8 cellular contexts compared by ENCODE assay signal in the genomic region with DNA sequence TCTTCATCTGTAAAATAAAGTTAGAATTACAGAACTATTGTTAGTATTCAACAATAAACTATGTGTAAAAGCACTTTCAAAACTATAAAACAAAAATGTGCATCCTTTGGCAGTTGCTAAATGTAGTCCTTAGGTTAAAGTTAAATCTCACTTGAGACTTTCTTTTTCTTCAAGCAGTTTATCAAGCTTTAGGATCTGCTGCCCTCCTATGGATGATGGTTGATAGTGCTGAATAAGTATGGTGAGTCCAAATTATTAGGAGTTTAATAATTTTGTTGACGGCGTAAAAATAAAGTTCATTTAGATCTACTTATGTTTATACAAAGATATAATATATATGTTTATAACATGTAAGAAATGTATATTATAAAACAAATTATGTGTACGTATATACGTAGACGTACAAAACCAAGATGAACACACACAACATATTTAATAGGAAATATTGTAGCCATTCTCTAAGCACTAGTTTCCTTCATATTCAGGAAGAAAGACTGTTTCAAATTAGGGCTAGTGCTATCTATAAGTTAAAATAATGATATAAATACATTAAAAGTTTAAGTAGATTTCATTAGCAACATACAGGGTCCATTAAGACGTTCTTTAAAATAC. TPM values are rescaled to one million over a fixed set of nuclear protein-coding genes. Genes with fewer than 3 reads are reported as not detected.
A peak's percentile ranks its signal among the peaks of the same experiment; 100 is the strongest.
DNase-seq lines count a peak whose midpoint lies in the region; ATAC-seq, FAIRE-seq and TF ChIP-seq lines count a peak whose summit lies in the region.

No MANE protein-coding gene starts in this region.

- H3K9me3 ChIP-seq in neural progenitor cell (ENCODE audit: low read depth): no peaks in the 10 kb centered on the region
- no peaks in the 10 kb centered on the region for H3K9me3 ChIP-seq in Peyer's patch

- FAIRE-seq in bronchial epithelial cell (lab: Jason Lieb, UNC): no peak

- H3K9ac ChIP-seq in neural progenitor cell: no peak overlapping the region

- no peaks in the 10 kb centered on the region for H3K4me1 Mint-ChIP-seq in neural progenitor cell

- H3K9me3 Mint-ChIP-seq in neural progenitor cell: peaks cover 10% of the 10 kb centered on the region

- H3K4me3 Mint-ChIP-seq in neural progenitor cell: no peak overlapping the region

- DNase-seq in GM12864 (ENCODE audit: low read depth) (peak; percentile 8), MV-4-11 (lab: John Stamatoyannopoulos, UW) (peak; percentile 13), bronchial epithelial cell (ENCODE audit: low read depth) (peak; percentile 59), neural progenitor cell (ENCODE audit: low spot score) (peak; percentile 65), Peyer's patch (no peak), UCSD-AML1 (lab: John Stamatoyannopoulos, UW; ENCODE audit: unreplicated experiment) (no peak)
- no peak for DNase-seq in stimulated activated naive CD4-positive, alpha-beta T cell (lab: John Stamatoyannopoulos, UW)

- no peak overlapping the region for H3K27ac Mint-ChIP-seq in neural progenitor cell

- H3K4me1 ChIP-seq in neural progenitor cell (no peaks in the 10 kb centered on the region), Peyer's patch (no peaks in the 10 kb centered on the region)

- no peaks in the 10 kb centered on the region for H3K36me3 Mint-ChIP-seq in neural progenitor cell

- H3K27me3 ChIP-seq in bronchial epithelial cell (ENCODE audit: control insufficient read depth, insufficient read depth, low read length) (no peaks in the 10 kb centered on the region), neural progenitor cell (no peaks in the 10 kb centered on the region), Peyer's patch (no peaks in the 10 kb centered on the region)

- H3K79me2 ChIP-seq in neural progenitor cell (ENCODE audit: low read depth): no peaks in the 10 kb centered on the region

- H3K27me3 Mint-ChIP-seq in neural progenitor cell (ENCODE audit: insufficient read depth, low read depth): no peaks in the 10 kb centered on the region

- no peak overlapping the region for H2AFZ ChIP-seq in neural progenitor cell (replicated peaks)

- H3K4me3 ChIP-seq in GM12864 (ENCODE audit: low read depth, low read length) (no peak overlapping the region), bronchial epithelial cell (ENCODE audit: low read depth, low read length) (no peak overlapping the region), neural progenitor cell (no peak overlapping the region), Peyer's patch (no peak overlapping the region)

- no peaks in the 10 kb centered on the region for H3F3A ChIP-seq in neural progenitor cell (ENCODE audit: low read depth)

- H4K20me1 ChIP-seq in neural progenitor cell (ENCODE audit: low read depth): no peaks in the 10 kb centered on the region

- TF ChIP-seq CTCF in GM12864 (IDR thresholded peaks at IDR 0.05; ENCODE audit: low read depth, low read length, missing control alignments) (peak; percentile 25), bronchial epithelial cell (IDR thresholded peaks at IDR 0.05; ENCODE audit: insufficient read depth, low read length, severe bottlenecking) (peak; percentile 36), neural progenitor cell (IDR thresholded peaks at IDR 0.05) (peak; percentile 81), Peyer's patch (IDR thresholded peaks at IDR 0.05) (peak in 3 of 6 experiments; percentile 47 to 51 (median 49))

- H3K36me3 ChIP-seq in bronchial epithelial cell (ENCODE audit: control insufficient read depth, insufficient read depth, low read length) (no peaks in the 10 kb centered on the region), neural progenitor cell (no peaks in the 10 kb centered on the region), Peyer's patch (no peaks in the 10 kb centered on the region)

- no peak overlapping the region for H3K27ac ChIP-seq in neural progenitor cell
- no peak overlapping the region for H3K27ac ChIP-seq in Peyer's patch

- no peak for TF ChIP-seq POLR2A in Peyer's patch (IDR thresholded peaks at IDR 0.05)

- ATAC-seq in GM21737 (IDR thresholded peaks at IDR 0.05; ENCODE audit: unreplicated experiment): no peak

- no peak overlapping the region for H3K4me2 ChIP-seq in neural progenitor cell

RNA-seq across cellular contexts. Expression of gene UGT2A2, which starts 22.3 kb away (rescaled TPM):
- not detected in 2 replicates for total RNA-seq in bronchial epithelial cell
- not detected in 2 replicates for total RNA-seq in neural progenitor cell (ENCODE audit: low replicate concordance)
- not detected for total RNA-seq in Peyer's patch

RNA-seq across cellular contexts. Expression of gene UGT2A1, which starts 35.9 kb away (rescaled TPM):
- total RNA-seq in bronchial epithelial cell: not detected in 2 replicates
- not detected in 2 replicates for total RNA-seq in neural progenitor cell (ENCODE audit: low replicate concordance)
- not detected for total RNA-seq in Peyer's patch

Comparison
In these comparisons a context has a peak if more than half of its experiments do, and no peak if none do; other contexts are left out.
1. DNase-seq: peak in GM12864 (single experiment), MV-4-11 (single experiment), bronchial epithelial cell (single experiment) and neural progenitor cell (single experiment); none in Peyer's patch (0 of 3), stimulated activated naive CD4-positive, alpha-beta T cell (0 of 6) and UCSD-AML1 (single experiment).